ENCODE assay signal across 15 cellular contexts in the genomic region with DNA sequence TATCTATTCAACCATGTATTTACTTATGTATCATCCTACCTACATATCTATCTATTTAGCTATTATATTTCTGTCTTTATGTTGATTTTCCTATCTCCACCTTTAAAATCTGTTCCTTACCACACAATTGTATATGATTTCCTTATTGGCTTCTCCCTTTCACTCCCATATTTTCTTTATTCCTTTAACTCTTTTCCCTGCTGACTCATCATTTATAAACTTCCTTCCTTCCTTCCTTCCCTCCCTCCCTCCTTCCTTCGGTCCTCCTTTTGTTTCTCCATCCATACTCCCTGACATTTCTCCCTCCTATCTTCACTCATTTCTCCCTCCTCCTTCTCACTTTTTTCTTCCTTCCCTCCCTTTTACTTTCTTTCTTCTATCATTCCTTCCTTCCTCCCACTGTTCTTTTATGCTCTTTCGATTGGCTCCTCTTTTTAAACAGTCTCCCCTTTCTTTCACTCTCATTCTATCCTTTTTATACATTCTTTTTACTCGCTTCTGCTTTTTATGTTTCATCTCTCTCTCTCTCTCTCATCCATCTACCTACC.
A peak's percentile ranks its signal among the peaks of the same experiment; 100 is the strongest.
DNase-seq lines count a peak whose midpoint lies in the region; ATAC-seq, FAIRE-seq and TF ChIP-seq lines count a peak whose summit lies in the region.
"Had no signal": no experiment of that assay in that cellular context is flagged by ENCODE, and none has a peak within 500 bp of the region (broad histone marks: within the 10 kb centered on the region; RNA-seq: fewer than 3 reads in every experiment).

No MANE protein-coding gene starts in this region.

- CTCF ChIA-PET in HEK293T (lab: Yijun Ruan, JAX) = interaction anchor here (0.6 to 0.7 kb wide), 2 partner anchors 23 to 878 kb away, joined by 3 to 4 read pairs; no protein-coding TSS in a partner anchor

- POLR2A ChIA-PET in HEK293T (lab: Yijun Ruan, JAX) = no interaction called here

- no peak for DNase-seq in GM19239 (ENCODE audit: insufficient read length, low spot score)
- no peak for DNase-seq in HEK293T (ENCODE audit: extremely low spot score)
- DNase-seq in G401 (ENCODE audit: low spot score) = no peak
- no peak for DNase-seq in DMS79 (lab: John Stamatoyannopoulos, UW)
- DNase-seq: Caco-2; CD4-positive, CD25-positive, alpha-beta regulatory T cell; CD8-positive, alpha-beta T cell; DMS153; EL; GF-D8 had no signal

- FAIRE-seq in GM19239 (lab: Jason Lieb, UNC) (peak; percentile 75), colon (lab: Jason Lieb, UNC) (peak; percentile 60)
- FAIRE-seq: GM12891, H54 had no signal

- ATAC-seq in GM21529 (IDR thresholded peaks at IDR 0.05; ENCODE audit: unreplicated experiment) = no peak
- ATAC-seq: CD8-positive, alpha-beta T cell; GM23338 had no signal

- in situ Hi-C loops in G401 (cut with HindIII; ENCODE audit: low sequenced_read_pairs) = no loop called here

TF ChIP-seq in HEK293T, 16 proteins besides CTCF, POLR2A, EP300 and RAD21:
- TF ChIP-seq ELF4 (IDR thresholded peaks at IDR 0.05) (no peak), SUZ12 (IDR thresholded peaks at IDR 0.05) (0 out of 2 replicates have a peak, but pooled peaks have one; percentile 48)
TF ChIP-seq in HEK293T: peak in this region for 1.
